In the genomic region with DNA sequence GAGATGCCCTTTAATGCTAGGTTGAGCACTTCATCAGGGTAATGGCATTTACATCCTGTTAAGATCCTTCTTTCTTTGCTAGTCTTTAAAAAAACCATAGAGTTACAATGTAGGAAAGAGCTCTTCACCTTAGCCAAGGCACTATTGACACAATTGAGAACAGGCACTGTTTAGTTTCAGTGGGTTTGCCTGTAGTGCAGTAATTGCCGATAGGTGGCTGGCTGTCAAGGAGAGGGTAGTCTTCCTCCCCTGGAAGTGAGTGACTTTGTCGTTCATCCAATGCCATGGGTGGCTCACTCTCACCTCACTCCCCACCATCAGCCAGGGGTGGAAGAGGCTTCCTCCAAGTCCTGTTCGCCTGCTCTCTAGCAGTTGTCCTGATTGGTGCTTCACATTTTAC, we compare ENCODE assay signal across 19 cellular contexts. TPM values are rescaled to one million over a fixed set of nuclear protein-coding genes. Genes with fewer than 3 reads are reported as not detected.
DNase-seq lines count a peak whose midpoint lies in the region; ATAC-seq and TF ChIP-seq lines count a peak whose summit lies in the region.
"Had no signal": no experiment of that assay in that cellular context is flagged by ENCODE, and none has a peak within 500 bp of the region (broad histone marks: within the 10 kb centered on the region; RNA-seq: fewer than 3 reads in every experiment).

No MANE protein-coding gene starts in this region.

- H3K36me3 ChIP-seq in muscle layer of duodenum (ENCODE audit: control insufficient read depth in 1 of 2, insufficient read depth in 2 of 2, low read length in 2 of 2) (peaks cover 0 to 7% of the 10 kb centered on the region in 2 donors), transverse colon (no peaks in the 10 kb centered on the region)

- intact Hi-C loops in transverse colon (cut with DNase I; ENCODE audit: low total_unique reads): no loop called here

- H3K27me3 Mint-ChIP-seq in activated T-cell treated with anti-CD3 and anti-CD28 coated beads, Interleukin-2, amount 50 U/mL, for 72 hours (ENCODE audit: low read depth): no peaks in the 10 kb centered on the region
- H3K27me3 Mint-ChIP-seq in chondrocyte (ENCODE audit: low read depth): no peaks in the 10 kb centered on the region
- H3K27me3 Mint-ChIP-seq: central memory CD8-positive, alpha-beta T cell; naive thymus-derived CD4-positive, alpha-beta T cell had no signal

- ATAC-seq in activated T-cell treated with anti-CD3 and anti-CD28 coated beads, Interleukin-2, amount 50 U/mL, for 72 hours (replicated peaks in 1 of 2): no peak
- ATAC-seq in GM21515 (IDR thresholded peaks at IDR 0.05; ENCODE audit: unreplicated experiment) (no peak), GM19351 (IDR thresholded peaks at IDR 0.05; ENCODE audit: unreplicated experiment) (no peak)
- ATAC-seq: naive thymus-derived CD4-positive, alpha-beta T cell had no signal

- no peak for TF ChIP-seq POLR2A in transverse colon (IDR thresholded peaks at IDR 0.05)

- no peaks in the 10 kb centered on the region for H3K4me1 ChIP-seq in muscle layer of duodenum (ENCODE audit: control insufficient read depth in 1 of 2, insufficient read depth in 2 of 2, low read length in 2 of 2)
- H3K4me1 ChIP-seq in transverse colon: peaks cover 0 to 24% (median 0%) of the 10 kb centered on the region in 4 donors

- DNase-seq in activated T-cell treated with anti-CD3 and anti-CD28 coated beads, Interleukin-2, amount 50 U/mL, for 72 hours: no peak
- no peak for DNase-seq in activated T-cell treated with anti-CD3 and anti-CD28 coated beads, Interleukin-2, amount 50 U/mL, for 1 hour
- no peak for DNase-seq in chondrocyte (ENCODE audit: low spot score)
- DNase-seq in transverse colon: no peak
- no peak for DNase-seq in NCI-H1417 treated with DMSO at 0.1 percent for 48 hours (lab: John Stamatoyannopoulos, UW)
- DNase-seq: ACHN; activated CD4-positive, alpha-beta T cell treated with anti-CD3 and anti-CD28 coated beads for 1 hour; activated effector memory CD4-positive, alpha-beta T cell treated with anti-CD3 and anti-CD28 coated beads, Interleukin-2, amount 50 U/mL, for 16 hours; DMS153; GDM1; naive thymus-derived CD4-positive, alpha-beta T cell; NCI-H2029 treated with DMSO at 0.1 percent for 48 hours; small intestine; stimulated activated CD4-positive, alpha-beta T cell treated with anti-CD3 and anti-CD28 coated beads, Interleukin-4, amount 100 ng/mL, for 1 hour had no signal

- 74% methylated on average over 3 of the region's 3 CpGs; no CpG with 5 or more reads in 1 of the 2 donors for WGBS in transverse colon (ENCODE audit: low coverage in 1 of 2), 2 donors

- H3K9me3 ChIP-seq in muscle layer of duodenum (ENCODE audit: control insufficient read depth in 1 of 2, low read length in 2 of 2) (no peaks in the 10 kb centered on the region), transverse colon (no peaks in the 10 kb centered on the region)
- H3K9me3 ChIP-seq: esophagus muscularis mucosa had no signal

- H3K36me3 Mint-ChIP-seq in activated T-cell treated with anti-CD3 and anti-CD28 coated beads, Interleukin-2, amount 50 U/mL, for 72 hours (ENCODE audit: insufficient read depth in 2 of 2): peaks cover 3 to 7% of the 10 kb centered on the region in 2 donors
- peaks cover 31% of the 10 kb centered on the region for H3K36me3 Mint-ChIP-seq in chondrocyte (ENCODE audit: low read depth)

- H3K27ac Mint-ChIP-seq in activated T-cell treated with anti-CD3 and anti-CD28 coated beads, Interleukin-2, amount 50 U/mL, for 72 hours: peak overlapping the region; percentile 46
- peak overlapping the region; percentile 42 for H3K27ac Mint-ChIP-seq in chondrocyte (ENCODE audit: unreplicated experiment)

- H3K4me3 ChIP-seq in muscle layer of duodenum (ENCODE audit: low read depth in 1 of 2, low read length in 2 of 2) (no peak overlapping the region), transverse colon (no peak overlapping the region)
- H3K4me3 ChIP-seq: esophagus muscularis mucosa had no signal

- H3K27me3 ChIP-seq in muscle layer of duodenum (ENCODE audit: low read depth, low read length) (no peaks in the 10 kb centered on the region), transverse colon (no peaks in the 10 kb centered on the region)
- H3K27me3 ChIP-seq: esophagus muscularis mucosa had no signal

- in situ Hi-C loops in transverse colon (cut with MboI; ENCODE audit: low pct_ligation_motif_present in 1 of 4, low pct_unique_long_range_greater_than_20kb in 1 of 4, low sequenced_read_pairs in 3 of 4): no loop called here

- no peak for TF ChIP-seq EP300 in transverse colon (IDR thresholded peaks at IDR 0.05; ENCODE audit: low read depth)

- peak overlapping the region; percentile 14 for H3K27ac ChIP-seq in muscle layer of duodenum (ENCODE audit: low read length)
- H3K27ac ChIP-seq in transverse colon: peak overlapping the region; percentile 26 to 79 (median 50)

- peaks cover 30% of the 10 kb centered on the region for H3K4me1 Mint-ChIP-seq in activated T-cell treated with anti-CD3 and anti-CD28 coated beads, Interleukin-2, amount 50 U/mL, for 72 hours (ENCODE audit: low read depth)
- peaks cover 31% of the 10 kb centered on the region for H3K4me1 Mint-ChIP-seq in chondrocyte (ENCODE audit: low read depth)

- H3K9me3 Mint-ChIP-seq in activated T-cell treated with anti-CD3 and anti-CD28 coated beads, Interleukin-2, amount 50 U/mL, for 72 hours: no peaks in the 10 kb centered on the region
- H3K9me3 Mint-ChIP-seq in chondrocyte (ENCODE audit: low read depth): no peaks in the 10 kb centered on the region
- H3K9me3 Mint-ChIP-seq: central memory CD8-positive, alpha-beta T cell had no signal

- TF ChIP-seq CTCF in chondrocyte (IDR thresholded peaks at IDR 0.05): no peak
- no peak for TF ChIP-seq CTCF in transverse colon (IDR thresholded peaks at IDR 0.05)

- no peak overlapping the region for H3K4me3 Mint-ChIP-seq in activated T-cell treated with anti-CD3 and anti-CD28 coated beads, Interleukin-2, amount 50 U/mL, for 72 hours
- H3K4me3 Mint-ChIP-seq in chondrocyte (ENCODE audit: unreplicated experiment): no peak overlapping the region
- H3K4me3 Mint-ChIP-seq: central memory CD8-positive, alpha-beta T cell had no signal

RNA-seq across cellular contexts. Expression of gene SMS, which starts 34.7 kb away (rescaled TPM):
- total RNA-seq in activated T-cell treated with anti-CD3 and anti-CD28 coated beads, Interleukin-2, amount 50 U/mL, for 72 hours: 10 to 100 TPM; 57.7 to 70.3 TPM
- total RNA-seq in chondrocyte (73.0 to 131 TPM (median 129 TPM) in 3 replicates), transverse colon (10 to 100 TPM; 32.4 to 95.4 (median 43.8) TPM)

RNA-seq across cellular contexts. Expression of gene PHEX, which starts 56.9 kb away (rescaled TPM):
- total RNA-seq in activated T-cell treated with anti-CD3 and anti-CD28 coated beads, Interleukin-2, amount 50 U/mL, for 72 hours: 1 to 10 TPM; 1.4 to 1.9 TPM
- total RNA-seq in chondrocyte (0.97 to 1.2 TPM (median 1.1 TPM) in 3 replicates), transverse colon (under 1 TPM in 2 of 4 donors, not detected in 2; 0.14 to 0.20 TPM)
